ENCODE assay signal across 8 cellular contexts in genomic region chr20:43942661-43943285, GRCh38. TPM values are rescaled to one million over a fixed set of nuclear protein-coding genes. Genes with fewer than 3 reads are reported as not detected.
DNase-seq lines count a peak whose midpoint lies in the region; TF ChIP-seq lines count a peak whose summit lies in the region.

No MANE protein-coding gene starts in this region.

- H3K27me3 ChIP-seq in layer of hippocampus (ENCODE audit: control insufficient read depth, insufficient read depth, low read length), result no peaks in the 10 kb centered on the region

- H3K9me3 Mint-ChIP-seq in activated CD4-positive, alpha-beta memory T cell treated with anti-CD3 and anti-CD28 coated beads for 36 hours, result no peaks in the 10 kb centered on the region
- peaks cover 3% of the 10 kb centered on the region for H3K9me3 Mint-ChIP-seq in glutamatergic neuron (ENCODE audit: unreplicated experiment)

- POLR2A ChIA-PET in activated CD4-positive, alpha-beta memory T cell treated with anti-CD3 and anti-CD28 coated beads for 36 hours (lab: Charles Lee), result interaction anchor here (1.1 to 2.1 kb wide), 5 partner anchors 10 to 192 kb away, joined by 3 to 6 read pairs (median 4); no protein-coding TSS in a partner anchor

- peaks cover 18% of the 10 kb centered on the region for H3K27me3 Mint-ChIP-seq in activated CD4-positive, alpha-beta memory T cell treated with anti-CD3 and anti-CD28 coated beads for 36 hours
- no peaks in the 10 kb centered on the region for H3K27me3 Mint-ChIP-seq in glutamatergic neuron (ENCODE audit: unreplicated experiment)

- peak overlapping the region; percentile 76 for H3K27ac Mint-ChIP-seq in activated CD4-positive, alpha-beta memory T cell treated with anti-CD3 and anti-CD28 coated beads for 36 hours
- no peak overlapping the region for H3K27ac Mint-ChIP-seq in glutamatergic neuron (ENCODE audit: unreplicated experiment)

- intact Hi-C loops in activated CD4-positive, alpha-beta memory T cell treated with anti-CD3 and anti-CD28 coated beads for 36 hours (cut with micrococcal nuclease), result loop anchor here (1.0 kb wide), 2 partner anchors 13 to 191 kb away; no protein-coding TSS in a partner anchor

- CTCF ChIA-PET in activated CD4-positive, alpha-beta memory T cell treated with anti-CD3 and anti-CD28 coated beads for 36 hours (lab: Charles Lee), result interaction anchor here (1.1 to 2.4 kb wide), 5 partner anchors 12 to 192 kb away, joined by 3 to 13 read pairs (median 6); no protein-coding TSS in a partner anchor

- H3K4me1 Mint-ChIP-seq in activated CD4-positive, alpha-beta memory T cell treated with anti-CD3 and anti-CD28 coated beads for 36 hours (ENCODE audit: low read depth), result peaks cover 58% of the 10 kb centered on the region
- no peaks in the 10 kb centered on the region for H3K4me1 Mint-ChIP-seq in glutamatergic neuron (ENCODE audit: low read depth, unreplicated experiment)

- peak overlapping the region; percentile 30 for H3K27ac ChIP-seq in layer of hippocampus (ENCODE audit: low read depth, low read length)

- DNase-seq in DMS153 (lab: John Stamatoyannopoulos, UW) (peak; percentile 66), GM19240 (ENCODE audit: insufficient read length, low spot score) (peak; percentile 63), Kasumi-1 (lab: John Stamatoyannopoulos, UW) (peak; percentile 86 to 88), glutamatergic neuron (no peak), HK-2 (ENCODE audit: unreplicated experiment) (no peak), NCI-H1436 treated with DMSO at 0.1 percent for 48 hours (lab: John Stamatoyannopoulos, UW) (no peak)
- peak; percentile 33 for DNase-seq in activated CD4-positive, alpha-beta memory T cell treated with anti-CD3 and anti-CD28 coated beads for 36 hours

- H3K4me3 Mint-ChIP-seq in activated CD4-positive, alpha-beta memory T cell treated with anti-CD3 and anti-CD28 coated beads for 36 hours, result peak overlapping the region; percentile 16
- H3K4me3 Mint-ChIP-seq in glutamatergic neuron (ENCODE audit: unreplicated experiment), result no peak overlapping the region

- no peak for TF ChIP-seq CTCF in glutamatergic neuron (IDR thresholded peaks at IDR 0.05; ENCODE audit: partially characterized antibody, unreplicated experiment)

- H3K36me3 Mint-ChIP-seq in activated CD4-positive, alpha-beta memory T cell treated with anti-CD3 and anti-CD28 coated beads for 36 hours, result no peaks in the 10 kb centered on the region
- H3K36me3 Mint-ChIP-seq in glutamatergic neuron (ENCODE audit: unreplicated experiment), result no peaks in the 10 kb centered on the region

RNA-seq across cellular contexts. Expression of gene TOX2, which starts 28.1 kb away (rescaled TPM):
- 1 to 10 TPM; 2.2 to 2.5 TPM for total RNA-seq in activated CD4-positive, alpha-beta memory T cell treated with anti-CD3 and anti-CD28 coated beads for 36 hours
- 11.0 TPM for total RNA-seq in glutamatergic neuron (ENCODE audit: unreplicated experiment)

Comparison
In these comparisons a context has a peak if more than half of its experiments do, and no peak if none do; other contexts are left out.
1. DNase-seq: peak in DMS153 (single experiment), GM19240 (single experiment), Kasumi-1 (2 of 2) and activated CD4-positive, alpha-beta memory T cell treated with anti-CD3 and anti-CD28 coated beads for 36 hours (single experiment); none in glutamatergic neuron (single experiment), HK-2 (single experiment) and NCI-H1436 treated with DMSO at 0.1 percent for 48 hours (single experiment).